In the genomic region with DNA sequence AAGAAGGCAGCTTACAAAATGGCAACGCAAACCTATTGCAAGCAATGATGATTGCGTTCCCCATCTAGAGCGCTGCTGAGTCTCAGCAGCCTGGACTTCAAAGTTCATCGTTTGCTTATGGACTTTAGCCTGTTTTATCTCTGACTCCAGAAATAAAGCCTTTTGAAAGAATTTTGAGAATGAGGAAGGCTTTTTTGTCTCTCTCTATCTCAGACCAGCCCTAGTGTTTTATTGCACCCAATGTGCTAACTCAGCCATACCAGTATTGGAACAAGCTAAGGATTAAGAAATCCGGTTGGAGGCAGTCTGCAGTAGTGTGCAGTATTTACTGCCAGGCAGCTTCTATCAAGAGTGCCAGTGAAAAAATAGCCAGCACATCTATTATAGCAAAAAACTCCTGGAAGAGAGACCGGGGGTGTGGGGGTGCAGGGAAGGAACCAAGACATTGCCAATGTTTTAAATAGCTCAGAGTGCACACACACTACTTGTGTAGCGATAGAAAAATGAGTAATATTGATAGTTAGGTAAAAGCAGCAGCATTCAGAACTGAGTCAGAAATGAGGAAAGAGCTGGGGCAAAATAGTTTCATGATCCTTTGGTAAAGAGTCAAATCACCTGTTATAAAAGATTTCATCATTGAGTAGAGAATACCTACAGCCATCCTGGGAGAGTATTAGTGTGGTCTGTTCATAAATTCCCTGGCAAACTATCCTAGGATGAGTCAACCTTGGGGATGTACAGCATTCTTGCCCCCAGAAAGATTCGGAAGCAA, we compare ENCODE assay signal across 12 cellular contexts.
DNase-seq lines count a peak whose midpoint lies in the region; ATAC-seq and TF ChIP-seq lines count a peak whose summit lies in the region.
"Had no signal": no experiment of that assay in that cellular context is flagged by ENCODE, and none has a peak within 500 bp of the region (broad histone marks: within the 10 kb centered on the region; RNA-seq: fewer than 3 reads in every experiment).

No MANE protein-coding gene starts in this region.

- intact Hi-C loops in MCF 10A (cut with micrococcal nuclease), result no loop called here
- intact Hi-C loops in breast epithelium (cut with DNase I; ENCODE audit: low total_unique reads), result no loop called here
- intact Hi-C loops in left cardiac atrium (cut with DNase I), result no loop called here

- no TSS peak for BruUV-seq in MCF 10A (replicated peaks; lab: Mats Ljungman, UMichigan)

- H3K4me3 Mint-ChIP-seq in MCF 10A (ENCODE audit: unreplicated experiment) (no peak overlapping the region), type B pancreatic cell (no peak overlapping the region)
- H3K4me3 Mint-ChIP-seq in activated naive CD4-positive, alpha-beta T cell treated with anti-CD3 and anti-CD28 coated beads, Interleukin-2, amount 10 ng/mL, durations not matched to agents 7 days and 5 days, result no peak overlapping the region

- no peaks in the 10 kb centered on the region for H3K4me1 ChIP-seq in breast epithelium
- H3K4me1 ChIP-seq: A549 had no signal

- no peaks in the 10 kb centered on the region for H3K27me3 ChIP-seq in breast epithelium

- POLR2A ChIA-PET in MCF 10A (lab: Yijun Ruan, JAX), result interaction anchor here (1.1 to 1.2 kb wide), 2 partner anchors 9 to 220 kb away, joined by 3 read pairs; no protein-coding TSS in a partner anchor

- H3K4me3 ChIP-seq in breast epithelium, result no peak overlapping the region
- H3K4me3 ChIP-seq: A549 had no signal

- TF ChIP-seq CTCF in MCF 10A (IDR thresholded peaks at IDR 0.05; ENCODE audit: unreplicated experiment), result no peak
- no peak for TF ChIP-seq CTCF in breast epithelium (IDR thresholded peaks at IDR 0.05)
- no peak for TF ChIP-seq CTCF in type B pancreatic cell (conservative IDR thresholded peaks at IDR 0.05)

- ATAC-seq in left cardiac atrium, result peak; percentile 42 to 93
- ATAC-seq in GM19463 (IDR thresholded peaks at IDR 0.05; ENCODE audit: unreplicated experiment), result no peak

- H3K9me3 Mint-ChIP-seq in MCF 10A (ENCODE audit: unreplicated experiment) (peaks cover 7% of the 10 kb centered on the region), type B pancreatic cell (peaks cover 12% of the 10 kb centered on the region)
- peaks cover 6% of the 10 kb centered on the region for H3K9me3 Mint-ChIP-seq in activated naive CD4-positive, alpha-beta T cell treated with anti-CD3 and anti-CD28 coated beads, Interleukin-2, amount 10 ng/mL, durations not matched to agents 7 days and 5 days

- H3K36me3 Mint-ChIP-seq in MCF 10A (ENCODE audit: insufficient read depth, unreplicated experiment), result no peaks in the 10 kb centered on the region
- no peaks in the 10 kb centered on the region for H3K36me3 Mint-ChIP-seq in type B pancreatic cell
- H3K36me3 Mint-ChIP-seq in activated naive CD4-positive, alpha-beta T cell treated with anti-CD3 and anti-CD28 coated beads, Interleukin-2, amount 10 ng/mL, durations not matched to agents 7 days and 5 days, result no peaks in the 10 kb centered on the region

- no peaks in the 10 kb centered on the region for H3K9me3 ChIP-seq in breast epithelium
- H3K9me3 ChIP-seq: A549 had no signal

- peaks cover 9% of the 10 kb centered on the region for H3K4me1 Mint-ChIP-seq in MCF 10A (ENCODE audit: insufficient read depth, unreplicated experiment)
- H3K4me1 Mint-ChIP-seq in type B pancreatic cell (ENCODE audit: unreplicated experiment), result no peaks in the 10 kb centered on the region
- H3K4me1 Mint-ChIP-seq in activated naive CD4-positive, alpha-beta T cell treated with anti-CD3 and anti-CD28 coated beads, Interleukin-2, amount 10 ng/mL, durations not matched to agents 7 days and 5 days, result no peaks in the 10 kb centered on the region

- CTCF ChIA-PET in MCF 10A (lab: Yijun Ruan, JAX), result interaction anchor here (0.6 to 1.1 kb wide), 3 partner anchors 19 to 126 kb away, joined by 3 read pairs; no protein-coding TSS in a partner anchor
- CTCF ChIA-PET in activated naive CD4-positive, alpha-beta T cell treated with anti-CD3 and anti-CD28 coated beads, Interleukin-2, amount 10 ng/mL, durations not matched to agents 7 days and 5 days (lab: Charles Lee), result no interaction called here

- no peaks in the 10 kb centered on the region for H3K36me3 ChIP-seq in breast epithelium

- H3K27ac ChIP-seq in breast epithelium, result no peak overlapping the region
- H3K27ac ChIP-seq: A549 had no signal

- no peak overlapping the region for H3K27ac Mint-ChIP-seq in MCF 10A (ENCODE audit: low read depth, unreplicated experiment)
- peak overlapping the region; percentile 52 for H3K27ac Mint-ChIP-seq in type B pancreatic cell
- H3K27ac Mint-ChIP-seq in activated naive CD4-positive, alpha-beta T cell treated with anti-CD3 and anti-CD28 coated beads, Interleukin-2, amount 10 ng/mL, durations not matched to agents 7 days and 5 days, result no peak overlapping the region

- TF ChIP-seq POLR2A in breast epithelium (IDR thresholded peaks at IDR 0.05), result no peak

- H3K27me3 Mint-ChIP-seq in MCF 10A (ENCODE audit: insufficient read depth, unreplicated experiment) (no peaks in the 10 kb centered on the region), type B pancreatic cell (peaks cover 7% of the 10 kb centered on the region)
- H3K27me3 Mint-ChIP-seq in activated naive CD4-positive, alpha-beta T cell treated with anti-CD3 and anti-CD28 coated beads, Interleukin-2, amount 10 ng/mL, durations not matched to agents 7 days and 5 days, result no peaks in the 10 kb centered on the region

- DNase-seq in MCF 10A (ENCODE audit: unreplicated experiment) (peak; percentile 73), breast epithelium (ENCODE audit: low spot score in 2 of 2) (no peak), HT1080 (ENCODE audit: low read depth) (peak; percentile 52), left cardiac atrium (no peak), type B pancreatic cell (ENCODE audit: extremely low spot score, unreplicated experiment) (no peak), EL (no peak)
- DNase-seq in activated naive CD4-positive, alpha-beta T cell treated with anti-CD3 and anti-CD28 coated beads, Interleukin-2, amount 10 ng/mL, durations not matched to agents 7 days and 5 days, result no peak
- DNase-seq: activated CD4-positive, alpha-beta T cell treated with anti-CD3 and anti-CD28 coated beads for 1 hour; amniotic stem cell; NCI-H1436 had no signal

Comparison
In these comparisons a context has a peak if more than half of its experiments do, and no peak if none do; other contexts are left out.
1. DNase-seq: peak in MCF 10A (single experiment) and HT1080 (single experiment); none in breast epithelium (0 of 2), left cardiac atrium (single experiment), type B pancreatic cell (single experiment), EL (single experiment) and activated naive CD4-positive, alpha-beta T cell treated with anti-CD3 and anti-CD28 coated beads, Interleukin-2, amount 10 ng/mL, durations not matched to agents 7 days and 5 days (single experiment).